Comparison of ENCODE assay signal across 8 cellular contexts in the genomic region with DNA sequence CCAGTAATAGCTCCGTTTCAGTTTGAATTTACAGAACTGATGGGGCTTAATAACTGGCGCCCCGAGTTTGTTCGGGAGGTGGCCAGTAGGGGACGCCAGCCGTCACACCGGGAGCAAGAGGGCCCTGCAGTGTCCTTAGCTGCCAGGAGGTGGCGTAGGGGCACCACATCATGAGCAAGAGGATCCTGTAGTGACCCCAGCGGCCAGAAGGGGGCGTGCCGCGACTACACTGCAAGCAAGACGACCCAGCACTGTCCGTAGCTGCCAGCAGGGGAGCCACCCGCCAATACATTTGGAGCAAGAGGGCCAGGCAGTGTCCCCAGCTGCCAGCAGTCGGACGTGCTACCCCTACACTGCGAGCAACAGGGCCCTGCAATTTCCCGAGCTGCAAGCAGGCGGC.
DNase-seq lines count a peak whose midpoint lies in the region; ATAC-seq, FAIRE-seq and TF ChIP-seq lines count a peak whose summit lies in the region.

No MANE protein-coding gene starts in this region.

- H2AFZ ChIP-seq in OCI-LY7 (ENCODE audit: low read length) = no peak overlapping the region

- no peaks in the 10 kb centered on the region for H3K9me3 Mint-ChIP-seq in activated naive CD8-positive, alpha-beta T cell treated with anti-CD3 and anti-CD28 coated beads, Interleukin-2, amount 50 U/mL, for 24 hours

- no peaks in the 10 kb centered on the region for H4K20me1 ChIP-seq in OCI-LY7 (ENCODE audit: insufficient read depth, low read length)

- H3K27ac ChIP-seq in OCI-LY7 (ENCODE audit: low read depth, low read length, poor library complexity, severe bottlenecking) (no peak overlapping the region), kidney (ENCODE audit: low read depth in 2 of 2, low read length in 2 of 2) (no peak overlapping the region)

- no peak overlapping the region for H3K9ac ChIP-seq in kidney (ENCODE audit: low read length in 2 of 2)

- POLR2A ChIA-PET in OCI-LY7 (lab: Charles Lee) = no interaction called here

- no peaks in the 10 kb centered on the region for H3K79me2 ChIP-seq in OCI-LY7 (ENCODE audit: insufficient read depth, low read depth, low read length)

- no peak for DNase-seq in D721Med (ENCODE audit: insufficient read length, low spot score)
- DNase-seq in OCI-LY7 (ENCODE audit: low spot score) = peak; percentile 19
- DNase-seq in activated naive CD8-positive, alpha-beta T cell treated with anti-CD3 and anti-CD28 coated beads, Interleukin-2, amount 50 U/mL, for 24 hours = peak; percentile 69
- peak; percentile 82 for DNase-seq in kidney
- DNase-seq in stimulated activated CD8-positive, alpha-beta memory T cell treated with anti-CD3 and anti-CD28 coated beads, Interleukin-2, amount 100 ng/mL, for 48 hours (ENCODE audit: low read depth in 2 of 2) = peak; percentile 44 to 74
- DNase-seq in NCI-H345 treated with DMSO at 0.1 percent for 48 hours (lab: John Stamatoyannopoulos, UW; ENCODE audit: unreplicated experiment) = no peak
- no peak for DNase-seq in H54 (ENCODE audit: insufficient read length, low spot score)

- intact Hi-C loops in OCI-LY7 (cut with micrococcal nuclease; ENCODE audit: unreplicated experiment) = no loop called here
- intact Hi-C loops in kidney (cut with DNase I) = no loop called here

- TF ChIP-seq CTCF in D721Med (IDR thresholded peaks at IDR 0.05; ENCODE audit: insufficient read depth, missing control alignments) (peak; percentile 35), OCI-LY7 (conservative IDR thresholded peaks at IDR 0.05; ENCODE audit: low read length) (peak; percentile 70), kidney (IDR thresholded peaks at IDR 0.05; ENCODE audit: borderline replicate concordance, extremely low read depth, insufficient read depth) (no peak)

- peak; percentile 40 for ATAC-seq in activated naive CD8-positive, alpha-beta T cell treated with anti-CD3 and anti-CD28 coated beads, Interleukin-2, amount 50 U/mL, for 24 hours
- no peak for ATAC-seq in GM21717 (IDR thresholded peaks at IDR 0.05; ENCODE audit: unreplicated experiment)

- H3K36me3 ChIP-seq in OCI-LY7 (ENCODE audit: insufficient read depth, low read length) = no peaks in the 10 kb centered on the region
- H3K36me3 ChIP-seq in kidney (ENCODE audit: control insufficient read depth in 1 of 2, insufficient read depth in 2 of 2, low read length in 2 of 2) = no peaks in the 10 kb centered on the region

- CTCF ChIA-PET in OCI-LY7 (lab: Charles Lee; ENCODE audit: unreplicated experiment) = no interaction called here

- TF ChIP-seq POLR2A in H54 (IDR thresholded peaks at IDR 0.05; ENCODE audit: low read depth, low read length) = no peak

- no peaks in the 10 kb centered on the region for H3K4me1 ChIP-seq in OCI-LY7 (ENCODE audit: insufficient read depth, low read length, poor library complexity, severe bottlenecking)
- H3K4me1 ChIP-seq in kidney (ENCODE audit: control insufficient read depth in 1 of 2, insufficient read depth in 1 of 2, low read depth in 1 of 2, low read length in 2 of 2) = no peaks in the 10 kb centered on the region

- no TSS peak for BruUV-seq in OCI-LY7 (replicated peaks; lab: Mats Ljungman, UMichigan)

- FAIRE-seq in D721Med (lab: Jason Lieb, UNC) (no peak), kidney (lab: Jason Lieb, UNC) (no peak), H54 (lab: Jason Lieb, UNC) (no peak)

- no peak overlapping the region for H3K27ac Mint-ChIP-seq in activated naive CD8-positive, alpha-beta T cell treated with anti-CD3 and anti-CD28 coated beads, Interleukin-2, amount 50 U/mL, for 24 hours

- H3K36me3 Mint-ChIP-seq in activated naive CD8-positive, alpha-beta T cell treated with anti-CD3 and anti-CD28 coated beads, Interleukin-2, amount 50 U/mL, for 24 hours (ENCODE audit: low read depth) = no peaks in the 10 kb centered on the region

- H3K4me3 Mint-ChIP-seq in activated naive CD8-positive, alpha-beta T cell treated with anti-CD3 and anti-CD28 coated beads, Interleukin-2, amount 50 U/mL, for 24 hours = no peak overlapping the region

- H3K4me1 Mint-ChIP-seq in activated naive CD8-positive, alpha-beta T cell treated with anti-CD3 and anti-CD28 coated beads, Interleukin-2, amount 50 U/mL, for 24 hours = no peaks in the 10 kb centered on the region

- H3K27me3 Mint-ChIP-seq in activated naive CD8-positive, alpha-beta T cell treated with anti-CD3 and anti-CD28 coated beads, Interleukin-2, amount 50 U/mL, for 24 hours = peaks cover 2% of the 10 kb centered on the region

- no peaks in the 10 kb centered on the region for H3K9me2 ChIP-seq in OCI-LY7 (ENCODE audit: insufficient read depth, low read length)

- H3K9me3 ChIP-seq in OCI-LY7 (ENCODE audit: low read length) = 0 out of 2 replicates have a peak, but pooled peaks cover 5% of the 10 kb centered on the region
- H3K9me3 ChIP-seq in kidney (ENCODE audit: control insufficient read depth in 1 of 2, low read length in 2 of 2) = no peaks in the 10 kb centered on the region

- no peak overlapping the region for H3K4me2 ChIP-seq in OCI-LY7 (ENCODE audit: low read length)

- H3K4me3 ChIP-seq in OCI-LY7 (ENCODE audit: low read depth, low read length, poor library complexity, severe bottlenecking) (no peak overlapping the region), kidney (ENCODE audit: low read length in 2 of 2) (no peak overlapping the region)

Comparison
In these comparisons a context has a peak if more than half of its experiments do, and no peak if none do; other contexts are left out.
1. DNase-seq: peak in OCI-LY7 (single experiment), activated naive CD8-positive, alpha-beta T cell treated with anti-CD3 and anti-CD28 coated beads, Interleukin-2, amount 50 U/mL, for 24 hours (single experiment), kidney (single experiment) and stimulated activated CD8-positive, alpha-beta memory T cell treated with anti-CD3 and anti-CD28 coated beads, Interleukin-2, amount 100 ng/mL, for 48 hours (2 of 2); none in D721Med (single experiment), NCI-H345 treated with DMSO at 0.1 percent for 48 hours (single experiment) and H54 (single experiment).